Comparison of ENCODE assay signal across 1 cellular context in the genomic region with DNA sequence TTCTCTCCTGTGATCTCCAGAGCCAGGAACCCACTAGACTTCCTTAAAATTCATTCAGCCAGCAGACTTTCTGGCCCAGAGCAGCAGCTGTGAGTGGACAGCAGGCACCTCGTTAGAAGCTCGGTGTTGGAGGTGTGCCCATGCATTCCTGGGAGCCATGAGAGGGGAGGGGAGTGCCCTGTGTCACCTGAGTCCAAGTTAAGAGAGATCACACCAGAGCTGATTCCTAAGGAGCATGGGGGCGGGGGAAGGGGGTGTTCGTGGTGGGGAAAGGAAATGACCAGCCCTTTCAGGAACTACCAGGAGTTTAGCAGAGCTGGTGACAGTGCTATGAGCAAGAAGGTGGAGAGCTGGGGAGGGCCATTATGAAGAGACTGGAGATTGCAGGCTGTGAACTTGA.
TF ChIP-seq lines count a peak whose summit lies in the region.

No MANE protein-coding gene starts in this region.

TF ChIP-seq in GM23338, 12 proteins besides CTCF, POLR2A, EP300 and RAD21 (continued from another document):
- TF ChIP-seq ZNF462 (CRISPR knock-in tag; IDR thresholded peaks at IDR 0.05) = no peak
- TF ChIP-seq EZH2 (IDR thresholded peaks at IDR 0.05; ENCODE audit: low read depth, unreplicated experiment) = no peak
- no peak for TF ChIP-seq CREB1 (CRISPR knock-in tag; IDR thresholded peaks at IDR 0.05; ENCODE audit: low read depth)
- TF ChIP-seq STAT1 (IDR thresholded peaks at IDR 0.05; ENCODE audit: unreplicated experiment) = no peak
- TF ChIP-seq ZNF114 (CRISPR knock-in tag; IDR thresholded peaks at IDR 0.05) = no peak
